Comparison of ENCODE assay signal across 8 cellular contexts in the genomic region with DNA sequence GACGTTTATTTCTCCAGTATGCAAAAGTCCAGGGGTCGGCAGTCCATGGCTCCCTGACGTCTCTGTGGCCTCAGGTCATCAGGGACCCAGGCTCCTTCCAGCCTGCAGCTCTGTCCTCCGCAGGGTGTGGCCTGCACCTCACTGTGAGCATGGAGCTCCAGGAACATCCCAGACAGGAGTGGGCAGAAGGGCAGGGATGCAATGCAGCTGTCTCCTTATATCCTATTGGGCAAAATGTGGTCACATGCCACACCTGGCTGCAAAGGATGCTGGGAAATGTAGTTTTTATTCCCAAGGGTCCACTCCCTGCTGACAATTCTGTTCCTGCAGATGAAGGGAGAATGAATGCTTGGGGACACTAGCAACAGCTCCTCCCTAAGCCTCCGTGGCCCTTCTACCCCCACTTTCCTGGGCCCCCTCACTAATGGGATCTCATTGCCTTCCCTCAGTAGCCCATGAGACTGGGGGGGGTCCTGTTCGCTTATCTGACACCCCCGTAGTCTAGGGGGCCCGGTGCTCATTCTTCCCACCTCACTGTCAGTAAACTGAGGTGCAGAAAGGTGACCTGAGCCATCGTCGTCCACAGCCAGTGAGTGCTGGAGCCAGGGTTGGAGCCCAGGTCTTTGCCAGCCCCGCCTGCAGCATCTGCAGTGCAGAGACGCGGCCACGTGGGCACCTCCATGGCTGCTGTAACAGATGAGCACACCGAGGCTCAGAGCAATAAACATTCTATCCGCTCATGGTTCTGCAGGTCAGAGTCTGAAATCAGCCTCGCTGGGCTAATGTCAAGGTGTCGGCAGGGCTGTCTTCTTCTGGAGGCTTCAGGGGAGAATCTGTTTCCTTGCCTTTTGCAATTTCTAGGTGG. TPM values are rescaled to one million over a fixed set of nuclear protein-coding genes. Genes with fewer than 3 reads are reported as not detected.
A peak's percentile ranks its signal among the peaks of the same experiment; 100 is the strongest.
DNase-seq lines count a peak whose midpoint lies in the region; ATAC-seq and TF ChIP-seq lines count a peak whose summit lies in the region.

No MANE protein-coding gene starts in this region.

- peaks cover 9 to 15% of the 10 kb centered on the region in 2 donors for H3K4me1 Mint-ChIP-seq in immature natural killer cell

- no peak overlapping the region for H3K4me3 ChIP-seq in BE2C (ENCODE audit: low read depth, low read length)
- peak overlapping the region in 1 of 3 donors; percentile 31 for H3K4me3 ChIP-seq in skeletal muscle tissue (ENCODE audit: low read length in 3 of 3)

- H3K27me3 Mint-ChIP-seq in immature natural killer cell (ENCODE audit: low read depth in 3 of 3): peaks cover 0 to 6% (median 3%) of the 10 kb centered on the region in 3 donors

- no peak for ATAC-seq in GM18867 (IDR thresholded peaks at IDR 0.05; ENCODE audit: unreplicated experiment)
- no peak for ATAC-seq in HG03439 (IDR thresholded peaks at IDR 0.05; ENCODE audit: unreplicated experiment)

- H3K4me1 ChIP-seq in BE2C (no peaks in the 10 kb centered on the region), skeletal muscle tissue (ENCODE audit: control insufficient read depth in 3 of 3, insufficient read depth in 3 of 3, low read length in 3 of 3) (peaks cover 11 to 25% (median 18%) of the 10 kb centered on the region in 3 donors)

- no peaks in the 10 kb centered on the region for H3K9me3 Mint-ChIP-seq in immature natural killer cell

- no peak overlapping the region for H3K27ac Mint-ChIP-seq in immature natural killer cell

- peak overlapping the region in 1 of 3 donors; percentile 58 for H3K9ac ChIP-seq in skeletal muscle tissue (ENCODE audit: low read depth in 1 of 3, low read length in 3 of 3)

- H3K9me3 ChIP-seq in BE2C: no peaks in the 10 kb centered on the region
- no peaks in the 10 kb centered on the region for H3K9me3 ChIP-seq in skeletal muscle tissue (ENCODE audit: control insufficient read depth in 3 of 3, low read length in 3 of 3)

- DNase-seq in BE2C: peak; percentile 79
- DNase-seq in GM20000 (ENCODE audit: low spot score): peak; percentile 61
- DNase-seq in NCI-H748 treated with DMSO at 0.1 percent for 48 hours (lab: John Stamatoyannopoulos, UW): peak; percentile 3
- DNase-seq in ecto neural progenitor cell (ENCODE audit: low spot score): peak; percentile 67
- no peak for DNase-seq in immature natural killer cell

- H3K27me3 ChIP-seq in BE2C (no peaks in the 10 kb centered on the region), skeletal muscle tissue (ENCODE audit: control insufficient read depth in 3 of 3, insufficient read depth in 3 of 3, low read length in 3 of 3) (no peaks in the 10 kb centered on the region)

- TF ChIP-seq CTCF in BE2C (IDR thresholded peaks at IDR 0.05; ENCODE audit: low read depth, low read length) (no peak), GM20000 (IDR thresholded peaks at IDR 0.05; ENCODE audit: extremely low read depth, missing control alignments) (no peak)

- H3K36me3 ChIP-seq in BE2C: no peaks in the 10 kb centered on the region
- no peaks in the 10 kb centered on the region for H3K36me3 ChIP-seq in skeletal muscle tissue (ENCODE audit: control insufficient read depth in 3 of 3, insufficient read depth in 3 of 3, low read length in 3 of 3)

- no peaks in the 10 kb centered on the region for H3K36me3 Mint-ChIP-seq in immature natural killer cell

- H3K4me3 Mint-ChIP-seq in immature natural killer cell: no peak overlapping the region

- peak overlapping the region; percentile 56 for H3K27ac ChIP-seq in skeletal muscle tissue (ENCODE audit: low read depth, low read length)

RNA-seq across cellular contexts. Expression of a gene that starts 5.9 kb away (rescaled TPM):
- polyA plus RNA-seq in BE2C (2012; ENCODE audit: insufficient read depth, insufficient read length, low read depth): 104 TPM
- 19.3 TPM for total RNA-seq in skeletal muscle tissue
- 10 to 100 TPM; 40.4 to 58.9 (median 41.8) TPM for polyA plus RNA-seq in immature natural killer cell

RNA-seq across cellular contexts. Expression of a gene that starts 30.6 kb away (rescaled TPM):
- 20.8 TPM for polyA plus RNA-seq in BE2C (2012; ENCODE audit: insufficient read depth, insufficient read length, low read depth)
- total RNA-seq in skeletal muscle tissue: 19.3 TPM
- polyA plus RNA-seq in immature natural killer cell: 1 to 10 TPM; 2.1 to 3.9 (median 3.0) TPM

Comparison
In these comparisons a context has a peak if more than half of its experiments do, and no peak if none do; other contexts are left out.
1. DNase-seq: peak in BE2C (single experiment), GM20000 (single experiment), NCI-H748 treated with DMSO at 0.1 percent for 48 hours (single experiment) and ecto neural progenitor cell (single experiment); none in immature natural killer cell (0 of 3).